Comparison of ENCODE assay signal across 31 cellular contexts in genomic region chr11:115112779-115113178, GRCh38.
DNase-seq lines count a peak whose midpoint lies in the region; ATAC-seq lines count a peak whose summit lies in the region.
"Had no signal": no experiment of that assay in that cellular context is flagged by ENCODE, and none has a peak within 500 bp of the region (broad histone marks: within the 10 kb centered on the region; RNA-seq: fewer than 3 reads in every experiment).

No MANE protein-coding gene starts in this region.

- H4K8ac ChIP-seq in neuronal stem cell (ENCODE audit: low read depth, low read length) = no peak overlapping the region

- no peak overlapping the region for H3K4me2 ChIP-seq in neuronal stem cell (ENCODE audit: insufficient read depth, low read length, poor library complexity, severe bottlenecking)
- H3K4me2 ChIP-seq: BLaER1 treated with 17β-estradiol and CSF1 and Interleukin-3, amounts not matched to agents 10 nM and 100 nM had no signal

- no peak overlapping the region for H3K4ac ChIP-seq in neuronal stem cell (ENCODE audit: low read length)

- H4K91ac ChIP-seq in neuronal stem cell (ENCODE audit: low read depth, low read length, poor library complexity) = no peak overlapping the region

- no peak overlapping the region for H3K9ac ChIP-seq in neuronal stem cell (ENCODE audit: low read depth, low read length, poor library complexity)
- H3K9ac ChIP-seq: BLaER1 treated with 17β-estradiol and CSF1 and Interleukin-3, amounts not matched to agents 10 nM and 100 nM; parathyroid adenoma had no signal

- peaks cover 14 to 15% of the 10 kb centered on the region in 2 donors for H3K4me1 ChIP-seq in neuronal stem cell (ENCODE audit: control insufficient read depth in 2 of 2, insufficient read depth in 1 of 2, low read depth in 1 of 2, low read length in 2 of 2)
- H3K4me1 ChIP-seq: BLaER1 treated with 17β-estradiol and CSF1 and Interleukin-3, amounts not matched to agents 10 nM and 100 nM; parathyroid adenoma; suprapubic skin; upper lobe of left lung had no signal

- H2BK5ac ChIP-seq in neuronal stem cell (ENCODE audit: low read length) = no peak overlapping the region

- no CpG with 5 or more reads among the region's 6 CpGs for WGBS in neuronal stem cell (ENCODE audit: extremely low coverage in 2 of 2, insufficient read length in 2 of 2, insufficient replicate concordance in 1 of 2), 2 donors

- no peaks in the 10 kb centered on the region for H3K4me1 Mint-ChIP-seq in activated naive CD8-positive, alpha-beta T cell treated with anti-CD3 and anti-CD28 coated beads, Interleukin-2, amount 50 U/mL, for 24 hours
- H3K4me1 Mint-ChIP-seq: activated CD4-positive, alpha-beta T cell treated with anti-CD3 and anti-CD28 coated beads for 36 hours had no signal

- H3K27ac Mint-ChIP-seq in activated naive CD8-positive, alpha-beta T cell treated with anti-CD3 and anti-CD28 coated beads, Interleukin-2, amount 50 U/mL, for 24 hours = no peak overlapping the region
- H3K27ac Mint-ChIP-seq: activated CD4-positive, alpha-beta T cell treated with anti-CD3 and anti-CD28 coated beads for 36 hours; activated CD8-positive, alpha-beta T cell treated with anti-CD3 and anti-CD28 coated beads, Interleukin-2, amount 10 ng/mL, durations not matched to agents 7 days and 5 days; natural killer cell treated with Interleukin-12 subunit alpha and Interleukin-12 subunit beta and Interleukin-15 and Interleukin-18, amount 100 ng/mL, for 72 hours had no signal

- peak overlapping the region; percentile 12 for H3K27ac ChIP-seq in neuronal stem cell (replicated peaks; ENCODE audit: low read length)
- H3K27ac ChIP-seq: 22Rv1; BLaER1 treated with 17β-estradiol and CSF1 and Interleukin-3, amounts not matched to agents 10 nM and 100 nM; epithelial cell of prostate; parathyroid adenoma; skin epidermis; suprapubic skin; upper lobe of left lung had no signal

- peak overlapping the region; percentile 71 for H2AK5ac ChIP-seq in neuronal stem cell (ENCODE audit: low read depth, low read length)

- no peaks in the 10 kb centered on the region for H3K9me3 ChIP-seq in neuronal stem cell (replicated peaks in 1 of 2; ENCODE audit: control insufficient read depth in 2 of 2, insufficient read depth in 1 of 2, low read depth in 1 of 2, low read length in 2 of 2)
- H3K9me3 ChIP-seq: BLaER1 treated with 17β-estradiol and CSF1 and Interleukin-3, amounts not matched to agents 10 nM and 100 nM; suprapubic skin; upper lobe of left lung had no signal

- H3K18ac ChIP-seq in neuronal stem cell (ENCODE audit: low read length) = peak overlapping the region; percentile 6

- no peak overlapping the region for H2AFZ ChIP-seq in neuronal stem cell (ENCODE audit: low read length)
- H2AFZ ChIP-seq: parathyroid adenoma had no signal

- H3K36me3 Mint-ChIP-seq in activated naive CD8-positive, alpha-beta T cell treated with anti-CD3 and anti-CD28 coated beads, Interleukin-2, amount 50 U/mL, for 24 hours (ENCODE audit: low read depth) = no peaks in the 10 kb centered on the region
- H3K36me3 Mint-ChIP-seq: natural killer cell treated with Interleukin-12 subunit alpha and Interleukin-12 subunit beta and Interleukin-15 and Interleukin-18, amount 100 ng/mL, for 72 hours had no signal

- no peaks in the 10 kb centered on the region for H3K79me1 ChIP-seq in neuronal stem cell (ENCODE audit: low read depth, low read length)

- peak overlapping the region; percentile 61 for H2BK120ac ChIP-seq in neuronal stem cell (ENCODE audit: low read depth, low read length)

- H2BK12ac ChIP-seq in neuronal stem cell (ENCODE audit: low read length) = no peak overlapping the region

- peak overlapping the region; percentile 84 for H2BK15ac ChIP-seq in neuronal stem cell (ENCODE audit: low read length)

- no peaks in the 10 kb centered on the region for H3K36me3 ChIP-seq in neuronal stem cell (replicated peaks in 1 of 2; ENCODE audit: control insufficient read depth in 2 of 2, insufficient read depth in 2 of 2, low read length in 2 of 2)
- H3K36me3 ChIP-seq: BLaER1 treated with 17β-estradiol and CSF1 and Interleukin-3, amounts not matched to agents 10 nM and 100 nM; suprapubic skin; upper lobe of left lung had no signal

- H3K14ac ChIP-seq in neuronal stem cell (ENCODE audit: low read length) = no peak overlapping the region

- H3K27me3 Mint-ChIP-seq in activated naive CD8-positive, alpha-beta T cell treated with anti-CD3 and anti-CD28 coated beads, Interleukin-2, amount 50 U/mL, for 24 hours = no peaks in the 10 kb centered on the region

- no peak overlapping the region for H3K23ac ChIP-seq in neuronal stem cell (ENCODE audit: low read depth, low read length, poor library complexity)

- H3K27me3 ChIP-seq in neuronal stem cell (ENCODE audit: control insufficient read depth in 3 of 3, insufficient read depth in 3 of 3, low read depth in 1 of 3, low read length in 3 of 3) = peaks cover 0 to 49% (median 0%) of the 10 kb centered on the region in 3 experiments
- H3K27me3 ChIP-seq: BLaER1 treated with 17β-estradiol and CSF1 and Interleukin-3, amounts not matched to agents 10 nM and 100 nM; upper lobe of left lung had no signal

- intact Hi-C loops in Right ventricle myocardium inferior (cut with DNase I) = no loop called here

- no peak overlapping the region for H3K4me3 ChIP-seq in neuronal stem cell (ENCODE audit: low read length in 2 of 2)
- H3K4me3 ChIP-seq: BLaER1 treated with 17β-estradiol and CSF1 and Interleukin-3, amounts not matched to agents 10 nM and 100 nM; skin epidermis; suprapubic skin; upper lobe of left lung had no signal

- H3K9me3 Mint-ChIP-seq in activated naive CD8-positive, alpha-beta T cell treated with anti-CD3 and anti-CD28 coated beads, Interleukin-2, amount 50 U/mL, for 24 hours = no peaks in the 10 kb centered on the region
- H3K9me3 Mint-ChIP-seq: natural killer cell treated with Interleukin-12 subunit alpha and Interleukin-12 subunit beta and Interleukin-15 and Interleukin-18, amount 100 ng/mL, for 72 hours had no signal

- DNase-seq in DMS 273 (lab: John Stamatoyannopoulos, UW; ENCODE audit: unreplicated experiment) (peak; percentile 44), DMS 273 treated with DMSO at 0.1 percent for 48 hours (lab: John Stamatoyannopoulos, UW) (no peak), NCI-H2171 (lab: John Stamatoyannopoulos, UW) (peak; percentile 59), NCI-H748 treated with DMSO at 0.1 percent for 48 hours (lab: John Stamatoyannopoulos, UW) (peak; percentile 70), neuronal stem cell (ENCODE audit: low spot score) (peak; percentile 48), Right ventricle myocardium inferior (ENCODE audit: missing footprints) (no peak), hippocampal formation (lab: John Stamatoyannopoulos, UW) (no peak)
- DNase-seq in activated naive CD8-positive, alpha-beta T cell treated with anti-CD3 and anti-CD28 coated beads, Interleukin-2, amount 50 U/mL, for 24 hours = no peak
- DNase-seq: activated CD4-positive, alpha-beta T cell treated with anti-CD3 and anti-CD28 coated beads for 36 hours; activated CD8-positive, alpha-beta T cell treated with anti-CD3 and anti-CD28 coated beads, Interleukin-2, amount 10 ng/mL, durations not matched to agents 7 days and 5 days; activated naive CD4-positive, alpha-beta T cell treated with anti-CD3 and anti-CD28 coated beads, Interleukin-2, amount 50 U/mL, for 16 hours; amniotic stem cell; DND-41; HCEC 1CT; left colon; MM.1S; NCI-H1930; NCI-H510A; SHP77 treated with DMSO at 0.1 percent for 48 hours; stimulated activated naive CD4-positive, alpha-beta T cell treated with Interleukin-2 at 50 U/mL for 16 hours; T-helper 2 cell; upper lobe of left lung had no signal

- H3K4me3 Mint-ChIP-seq in activated naive CD8-positive, alpha-beta T cell treated with anti-CD3 and anti-CD28 coated beads, Interleukin-2, amount 50 U/mL, for 24 hours = no peak overlapping the region
- H3K4me3 Mint-ChIP-seq: activated CD4-positive, alpha-beta T cell treated with anti-CD3 and anti-CD28 coated beads for 36 hours; activated CD8-positive, alpha-beta T cell treated with anti-CD3 and anti-CD28 coated beads, Interleukin-2, amount 10 ng/mL, durations not matched to agents 7 days and 5 days; natural killer cell treated with Interleukin-12 subunit alpha and Interleukin-12 subunit beta and Interleukin-15 and Interleukin-18, amount 100 ng/mL, for 72 hours had no signal

- no peak for ATAC-seq in activated naive CD8-positive, alpha-beta T cell treated with anti-CD3 and anti-CD28 coated beads, Interleukin-2, amount 50 U/mL, for 24 hours
- ATAC-seq in Right ventricle myocardium inferior = no peak
- ATAC-seq: activated CD4-positive, alpha-beta T cell treated with anti-CD3 and anti-CD28 coated beads for 36 hours; activated CD8-positive, alpha-beta T cell treated with anti-CD3 and anti-CD28 coated beads, Interleukin-2, amount 10 ng/mL, durations not matched to agents 7 days and 5 days; HepG2; left colon; Panc1 had no signal

Comparison
In these comparisons a context has a peak if more than half of its experiments do, and no peak if none do; other contexts are left out.
1. DNase-seq: peak in DMS 273 (single experiment), NCI-H2171 (single experiment), NCI-H748 treated with DMSO at 0.1 percent for 48 hours (single experiment) and neuronal stem cell (single experiment); none in DMS 273 treated with DMSO at 0.1 percent for 48 hours (single experiment), activated naive CD8-positive, alpha-beta T cell treated with anti-CD3 and anti-CD28 coated beads, Interleukin-2, amount 50 U/mL, for 24 hours (single experiment), Right ventricle myocardium inferior (single experiment) and hippocampal formation (0 of 2).